In the genomic region with DNA sequence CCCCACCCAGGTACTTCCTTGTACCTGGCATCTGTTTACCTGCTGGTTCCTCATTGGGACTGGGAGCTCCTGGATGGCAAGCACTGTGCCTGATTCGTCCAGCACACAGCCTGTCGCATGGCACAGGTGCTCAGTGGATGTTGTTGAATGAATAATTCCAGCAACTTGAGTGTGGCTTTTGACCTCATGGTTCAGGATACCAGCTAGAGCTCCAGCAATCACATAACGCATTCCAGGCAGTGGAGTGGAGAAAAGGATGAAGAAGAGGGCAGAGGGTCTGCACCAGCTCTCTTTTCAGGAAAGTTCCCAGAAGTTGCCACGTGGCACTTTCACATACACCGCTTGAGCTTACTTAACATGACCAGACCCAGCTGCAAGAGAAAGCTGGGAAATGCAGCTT, we compare ENCODE assay signal across 10 cellular contexts. TPM values are rescaled to one million over a fixed set of nuclear protein-coding genes. Genes with fewer than 3 reads are reported as not detected.
DNase-seq lines count a peak whose midpoint lies in the region; ATAC-seq and TF ChIP-seq lines count a peak whose summit lies in the region.
"Had no signal": no experiment of that assay in that cellular context is flagged by ENCODE, and none has a peak within 500 bp of the region (broad histone marks: within the 10 kb centered on the region; RNA-seq: fewer than 3 reads in every experiment).

No MANE protein-coding gene starts in this region.

- H3K36me3 ChIP-seq in suprapubic skin (no peaks in the 10 kb centered on the region), ovary (no peaks in the 10 kb centered on the region)

- TF ChIP-seq POLR2A in suprapubic skin (IDR thresholded peaks at IDR 0.05) (no peak), ovary (IDR thresholded peaks at IDR 0.05) (no peak)

- no peak for TF ChIP-seq CTCF in suprapubic skin (IDR thresholded peaks at IDR 0.05)
- no peak for TF ChIP-seq CTCF in GM10266 (IDR thresholded peaks at IDR 0.05; ENCODE audit: control insufficient read depth, insufficient read depth, low read depth, missing control alignments)
- no peak for TF ChIP-seq CTCF in ovary (IDR thresholded peaks at IDR 0.05)

- no peaks in the 10 kb centered on the region for H3K36me3 Mint-ChIP-seq in activated naive CD4-positive, alpha-beta T cell treated with anti-CD3 and anti-CD28 coated beads for 36 hours (ENCODE audit: low read depth)
- no peaks in the 10 kb centered on the region for H3K36me3 Mint-ChIP-seq in activated naive CD8-positive, alpha-beta T cell treated with anti-CD3 and anti-CD28 coated beads, Interleukin-2, amount 50 U/mL, for 24 hours (ENCODE audit: low read depth)
- no peaks in the 10 kb centered on the region for H3K36me3 Mint-ChIP-seq in memory B cell

- 70% methylated on average over 5 of the region's 5 CpGs for WGBS in suprapubic skin
- WGBS in ovary, 3 donors: 79 to 88% (median 87%) methylated on average over 5 of the region's 5 CpGs

- DNase-seq in activated naive CD4-positive, alpha-beta T cell treated with anti-CD3 and anti-CD28 coated beads for 36 hours: no peak
- DNase-seq in activated naive CD4-positive, alpha-beta T cell treated with Interleukin-2 at 50 U/mL for 16 hours: no peak
- no peak for DNase-seq in activated naive CD8-positive, alpha-beta T cell treated with anti-CD3 and anti-CD28 coated beads, Interleukin-2, amount 50 U/mL, for 24 hours
- DNase-seq in memory B cell (ENCODE audit: low spot score in 2 of 2): no peak
- no peak for DNase-seq in suprapubic skin (ENCODE audit: low spot score in 2 of 2)
- no peak for DNase-seq in GM10266 (ENCODE audit: extremely low spot score)
- no peak for DNase-seq in G401 (ENCODE audit: low spot score)
- DNase-seq in ovary: no peak
- DNase-seq: stimulated activated CD4-positive, alpha-beta T cell treated with anti-CD3 and anti-CD28 coated beads, Interleukin-4, amount 100 ng/mL, for 1 hour had no signal

- in situ Hi-C loops in G401 (cut with HindIII; ENCODE audit: low sequenced_read_pairs): no loop called here

- no peak for ATAC-seq in activated naive CD8-positive, alpha-beta T cell treated with anti-CD3 and anti-CD28 coated beads, Interleukin-2, amount 50 U/mL, for 24 hours
- no peak for ATAC-seq in memory B cell (ENCODE audit: low read depth)

- peak overlapping the region; percentile 78 for H3K4me3 Mint-ChIP-seq in activated naive CD4-positive, alpha-beta T cell treated with anti-CD3 and anti-CD28 coated beads for 36 hours
- peak overlapping the region; percentile 73 for H3K4me3 Mint-ChIP-seq in activated naive CD8-positive, alpha-beta T cell treated with anti-CD3 and anti-CD28 coated beads, Interleukin-2, amount 50 U/mL, for 24 hours
- H3K4me3 Mint-ChIP-seq in memory B cell: peak overlapping the region; percentile 88

- H3K27me3 Mint-ChIP-seq in activated naive CD4-positive, alpha-beta T cell treated with anti-CD3 and anti-CD28 coated beads for 36 hours (ENCODE audit: low read depth): no peaks in the 10 kb centered on the region
- no peaks in the 10 kb centered on the region for H3K27me3 Mint-ChIP-seq in activated naive CD8-positive, alpha-beta T cell treated with anti-CD3 and anti-CD28 coated beads, Interleukin-2, amount 50 U/mL, for 24 hours
- no peaks in the 10 kb centered on the region for H3K27me3 Mint-ChIP-seq in memory B cell

- intact Hi-C loops in activated naive CD4-positive, alpha-beta T cell treated with anti-CD3 and anti-CD28 coated beads for 36 hours (cut with micrococcal nuclease): no loop called here
- intact Hi-C loops in ovary (cut with DNase I): no loop called here

- no peak for TF ChIP-seq EP300 in suprapubic skin (IDR thresholded peaks at IDR 0.05)
- TF ChIP-seq EP300 in ovary (IDR thresholded peaks at IDR 0.05): no peak

- H3K4me1 ChIP-seq in suprapubic skin: peaks cover 72% of the 10 kb centered on the region
- H3K4me1 ChIP-seq in ovary (ENCODE audit: insufficient read depth): peaks cover 23% of the 10 kb centered on the region

- H3K9me3 ChIP-seq in suprapubic skin (no peaks in the 10 kb centered on the region), ovary (no peaks in the 10 kb centered on the region)

- peaks cover 28% of the 10 kb centered on the region for H3K4me1 Mint-ChIP-seq in activated naive CD4-positive, alpha-beta T cell treated with anti-CD3 and anti-CD28 coated beads for 36 hours (ENCODE audit: low read depth)
- H3K4me1 Mint-ChIP-seq in activated naive CD8-positive, alpha-beta T cell treated with anti-CD3 and anti-CD28 coated beads, Interleukin-2, amount 50 U/mL, for 24 hours: peaks cover 31% of the 10 kb centered on the region
- H3K4me1 Mint-ChIP-seq in memory B cell: peaks cover 35% of the 10 kb centered on the region

- H3K27ac Mint-ChIP-seq in activated naive CD4-positive, alpha-beta T cell treated with anti-CD3 and anti-CD28 coated beads for 36 hours: no peak overlapping the region
- H3K27ac Mint-ChIP-seq in activated naive CD8-positive, alpha-beta T cell treated with anti-CD3 and anti-CD28 coated beads, Interleukin-2, amount 50 U/mL, for 24 hours: peak overlapping the region; percentile 69
- peak overlapping the region; percentile 82 for H3K27ac Mint-ChIP-seq in memory B cell

- H3K9me3 Mint-ChIP-seq in activated naive CD4-positive, alpha-beta T cell treated with anti-CD3 and anti-CD28 coated beads for 36 hours: no peaks in the 10 kb centered on the region
- H3K9me3 Mint-ChIP-seq in activated naive CD8-positive, alpha-beta T cell treated with anti-CD3 and anti-CD28 coated beads, Interleukin-2, amount 50 U/mL, for 24 hours: no peaks in the 10 kb centered on the region
- H3K9me3 Mint-ChIP-seq in memory B cell: no peaks in the 10 kb centered on the region

- H3K4me3 ChIP-seq in suprapubic skin (no peak overlapping the region), ovary (no peak overlapping the region)

- H3K27me3 ChIP-seq in suprapubic skin (no peaks in the 10 kb centered on the region), ovary (no peaks in the 10 kb centered on the region)

- CTCF ChIA-PET in activated naive CD4-positive, alpha-beta T cell treated with anti-CD3 and anti-CD28 coated beads for 36 hours (lab: Charles Lee): interaction anchor here (0.8 to 2.3 kb wide), 5 partner anchors 17 to 50 kb away, joined by 3 to 7 read pairs (median 5); a partner anchor contains a TSS

- peak overlapping the region; percentile 77 for H3K27ac ChIP-seq in suprapubic skin
- H3K27ac ChIP-seq in ovary: peak overlapping the region in 1 of 2 donors; percentile 66

RNA-seq across cellular contexts. Expression of a gene that starts 1.3 kb away (rescaled TPM):
- total RNA-seq in activated naive CD4-positive, alpha-beta T cell treated with anti-CD3 and anti-CD28 coated beads for 36 hours: 1 to 10 TPM; 2.4 to 2.7 TPM
- total RNA-seq in suprapubic skin (10 to 100 TPM; 10.8 to 17.3 (median 12.9) TPM), ovary (10 to 100 TPM in 3 of 7 donors, 1 to 10 TPM in 4; 4.7 to 15.1 (median 9.8) TPM)
- 2.3 and 3.4 TPM in 2 replicates for total RNA-seq in G401 (2014; rRNA removed; shearing (Covaris generic))
- polyA plus RNA-seq in ovary: 1 to 10 TPM; 2.8 to 4.6 TPM

RNA-seq across cellular contexts. Expression of a gene that starts 22.1 kb away (rescaled TPM):
- total RNA-seq in activated naive CD4-positive, alpha-beta T cell treated with anti-CD3 and anti-CD28 coated beads for 36 hours: under 1 TPM; 0.10 to 0.17 TPM
- total RNA-seq in suprapubic skin (1 to 10 TPM in 2 of 4 donors, under 1 TPM in 2; 0.25 to 2.6 (median 1.2) TPM), ovary (1 to 10 TPM in 2 of 7 donors, under 1 TPM in 5; 0.24 to 3.0 (median 0.65) TPM)
- total RNA-seq in G401 (2014; rRNA removed; shearing (Covaris generic)): not detected in 2 replicates
- 1 to 10 TPM; 3.2 to 4.6 TPM for polyA plus RNA-seq in ovary
- total RNA-seq: lung microvascular endothelial cell had no signal

RNA-seq across cellular contexts. Expression of a gene that starts 48.1 kb away (rescaled TPM):
- 10 to 100 TPM; 33.9 to 40.4 TPM for total RNA-seq in activated naive CD4-positive, alpha-beta T cell treated with anti-CD3 and anti-CD28 coated beads for 36 hours
- total RNA-seq in suprapubic skin (10 to 100 TPM; 15.4 to 41.8 (median 26.1) TPM), ovary (10 to 100 TPM; 15.7 to 43.2 (median 37.6) TPM)
- 12.9 and 39.6 TPM in 2 replicates for total RNA-seq in G401 (2014; rRNA removed; shearing (Covaris generic))
- polyA plus RNA-seq in ovary: 10 to 100 TPM; 17.7 to 38.9 TPM
